In genomic region chr3:152778001-152778400, GRCh38 we compare ENCODE assay signal across 22 cellular contexts. TPM values are rescaled to one million over a fixed set of nuclear protein-coding genes. Genes with fewer than 3 reads are reported as not detected.
DNase-seq lines count a peak whose midpoint lies in the region; ATAC-seq, FAIRE-seq and TF ChIP-seq lines count a peak whose summit lies in the region.
"Had no signal": no experiment of that assay in that cellular context is flagged by ENCODE, and none has a peak within 500 bp of the region (broad histone marks: within the 10 kb centered on the region; RNA-seq: fewer than 3 reads in every experiment).

No MANE protein-coding gene starts in this region.

- TF ChIP-seq CTCF in kidney (IDR thresholded peaks at IDR 0.05; ENCODE audit: borderline replicate concordance, extremely low read depth, insufficient read depth), result no peak
- no peak for TF ChIP-seq CTCF in uterus (IDR thresholded peaks at IDR 0.05)
- TF ChIP-seq CTCF in Peyer's patch (IDR thresholded peaks at IDR 0.05), result no peak

- peak; percentile 97 for FAIRE-seq in endometrium (lab: Jason Lieb, UNC)
- FAIRE-seq in kidney (lab: Jason Lieb, UNC), result peak; percentile 59
- FAIRE-seq: A549, G401.6, GM12892, H1 had no signal

- H3K36me3 ChIP-seq in SK-N-MC (ENCODE audit: insufficient read depth, low read length), result no peaks in the 10 kb centered on the region
- no peaks in the 10 kb centered on the region for H3K36me3 ChIP-seq in kidney (ENCODE audit: control insufficient read depth in 1 of 2, insufficient read depth in 2 of 2, low read length in 2 of 2)
- no peaks in the 10 kb centered on the region for H3K36me3 ChIP-seq in uterus
- no peaks in the 10 kb centered on the region for H3K36me3 ChIP-seq in Peyer's patch

- H3K27me3 ChIP-seq in uterus, result no peaks in the 10 kb centered on the region
- H3K27me3 ChIP-seq in Peyer's patch, result no peaks in the 10 kb centered on the region

- no peaks in the 10 kb centered on the region for H3K9me3 ChIP-seq in SK-N-MC (ENCODE audit: low read depth, low read length)
- no peaks in the 10 kb centered on the region for H3K9me3 ChIP-seq in kidney (ENCODE audit: control insufficient read depth in 1 of 2, low read length in 2 of 2)
- no peaks in the 10 kb centered on the region for H3K9me3 ChIP-seq in uterus
- no peaks in the 10 kb centered on the region for H3K9me3 ChIP-seq in Peyer's patch
- H3K9me3 ChIP-seq: A549 had no signal

- H3K4me3 ChIP-seq in SK-N-MC (peak overlapping the region; percentile 26), kidney (ENCODE audit: low read length in 2 of 2) (no peak overlapping the region), uterus (no peak overlapping the region), Peyer's patch (no peak overlapping the region)
- H3K4me3 ChIP-seq: A549, GM23248 had no signal

- no peak for TF ChIP-seq POLR2A in uterus (IDR thresholded peaks at IDR 0.05)
- no peak for TF ChIP-seq POLR2A in Peyer's patch (IDR thresholded peaks at IDR 0.05)

- H3K9ac ChIP-seq in SK-N-MC (ENCODE audit: insufficient read length), result peak overlapping the region; percentile 32
- H3K9ac ChIP-seq in kidney (ENCODE audit: low read length in 2 of 2), result no peak overlapping the region
- H3K9ac ChIP-seq: GM23248 had no signal

- peaks cover 0 to 2% of the 10 kb centered on the region in 2 donors for H3K4me1 ChIP-seq in kidney (ENCODE audit: control insufficient read depth in 1 of 2, insufficient read depth in 1 of 2, low read depth in 1 of 2, low read length in 2 of 2)
- H3K4me1 ChIP-seq in uterus, result no peaks in the 10 kb centered on the region
- H3K4me1 ChIP-seq in Peyer's patch, result no peaks in the 10 kb centered on the region
- H3K4me1 ChIP-seq: A549 had no signal

- H3K27ac ChIP-seq in SK-N-MC (peak overlapping the region; percentile 81), kidney (ENCODE audit: low read depth in 2 of 2, low read length in 2 of 2) (no peak overlapping the region), uterus (peak overlapping the region; percentile 59 to 69), Peyer's patch (no peak overlapping the region)
- H3K27ac ChIP-seq: 22Rv1, A549, GM23248 had no signal

- DNase-seq in SK-N-MC (ENCODE audit: low read depth, low spot score) (no peak), kidney (no peak), uterus (no peak), Peyer's patch (no peak), Right ventricle myocardium inferior (ENCODE audit: missing footprints) (no peak), NCI-H345 treated with DMSO at 0.1 percent for 48 hours (lab: John Stamatoyannopoulos, UW; ENCODE audit: unreplicated experiment) (no peak)
- DNase-seq: ACHN; C1 segment of cervical spinal cord; Calu3; CD4-positive, alpha-beta memory T cell; COR-L47; DND-41; GM23248; H7; HCEC 1CT had no signal

- ATAC-seq in Right ventricle myocardium inferior, result no peak
- ATAC-seq: A549 had no signal

- intact Hi-C loops in kidney (cut with DNase I), result no loop called here
- intact Hi-C loops in uterus (cut with DNase I; ENCODE audit: low total_unique reads), result no loop called here
- intact Hi-C loops in Right ventricle myocardium inferior (cut with DNase I), result no loop called here

RNA-seq across cellular contexts. Expression of gene P2RY1, which starts 56.9 kb away (rescaled TPM):
- total RNA-seq in kidney, result 2.2 TPM
- polyA plus RNA-seq in kidney (ENCODE audit: insufficient read depth, low read depth, low replicate concordance), result 0.41 TPM
- total RNA-seq in uterus, result 10 to 100 TPM in 2 of 4 donors, 1 to 10 TPM in 2; 4.9 to 30.7 (median 13.8) TPM
- total RNA-seq in Peyer's patch, result 10 to 100 TPM in 2 of 4 donors, 1 to 10 TPM in 2; 5.0 to 17.7 (median 13.0) TPM
- total RNA-seq in Right ventricle myocardium inferior, result 10.1 TPM
- polyA plus RNA-seq: BJ; CD4-positive, alpha-beta memory T cell had no signal

Comparison
In these comparisons a context has a peak if more than half of its experiments do, and no peak if none do; other contexts are left out.
1. H3K27ac ChIP-seq: peak in SK-N-MC (single experiment) and uterus (2 of 2); none in kidney (0 of 2) and Peyer's patch (0 of 4).